1 cellular context compared by ENCODE assay signal in the genomic region with DNA sequence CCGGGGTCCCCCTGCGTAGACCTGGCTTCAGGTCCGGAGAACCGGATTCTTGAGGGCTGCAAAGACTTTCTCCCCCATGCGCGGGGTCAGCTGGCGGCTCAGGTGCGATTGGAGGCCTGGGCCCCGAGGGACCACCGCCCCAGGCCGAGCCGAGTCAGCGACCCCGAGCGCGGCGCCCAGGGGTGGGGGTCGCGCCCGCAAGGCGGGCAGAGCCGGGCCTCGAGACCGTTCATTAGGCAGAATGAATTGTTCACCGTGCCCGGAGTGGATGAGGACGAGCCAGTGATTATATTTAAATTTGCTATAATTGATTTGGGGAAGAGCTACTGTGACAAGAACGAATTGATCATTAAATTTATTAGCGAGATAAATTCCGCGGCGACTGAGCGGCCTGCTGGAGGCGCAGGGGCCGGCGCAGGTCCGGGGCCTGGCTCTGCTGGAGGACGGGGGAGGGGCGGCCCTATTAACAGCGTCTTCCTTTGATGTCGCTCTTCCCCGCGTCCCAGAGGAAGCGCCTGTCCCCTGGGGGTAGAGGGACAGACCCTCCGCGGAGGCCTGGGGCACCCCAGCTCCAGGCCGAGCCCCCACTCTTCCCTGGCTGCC.
TF ChIP-seq lines count a peak whose summit lies in the region.

No MANE protein-coding gene starts in this region.

TF ChIP-seq in endothelial cell of umbilical vein, 7 proteins besides CTCF, POLR2A, EP300 and RAD21:
- TF ChIP-seq EZH2 (IDR thresholded peaks at IDR 0.05; ENCODE audit: borderline replicate concordance, low read depth, low read length, severe bottlenecking) (peak; percentile 49), FOS (IDR thresholded peaks at IDR 0.05; ENCODE audit: borderline replicate concordance, insufficient read depth, low read length) (no peak)
